Comparison of ENCODE assay signal across 8 cellular contexts in genomic region chr12:50283230-50283923, GRCh38. TPM values are rescaled to one million over a fixed set of nuclear protein-coding genes. Genes with fewer than 3 reads are reported as not detected.
DNase-seq lines count a peak whose midpoint lies in the region; ATAC-seq lines count a peak whose summit lies in the region.

Gene LIMA1 (minus strand): TSS chr12:50283520. CDS start chr12:50248751, 34,769 bp downstream.

- H3K4me1 Mint-ChIP-seq in activated CD4-positive, alpha-beta T cell treated with anti-CD3 and anti-CD28 coated beads, Interleukin-2, amount 10 ng/mL, durations not matched to agents 7 days and 5 days: peaks cover 23% of the 10 kb centered on the region

- H3K27ac Mint-ChIP-seq in activated CD4-positive, alpha-beta T cell treated with anti-CD3 and anti-CD28 coated beads, Interleukin-2, amount 10 ng/mL, durations not matched to agents 7 days and 5 days: peak within 1 kb of the TSS; percentile 90

- peak within 1 kb of the TSS; percentile 87 for H3K4me3 Mint-ChIP-seq in activated CD4-positive, alpha-beta T cell treated with anti-CD3 and anti-CD28 coated beads, Interleukin-2, amount 10 ng/mL, durations not matched to agents 7 days and 5 days

- peak; percentile 71 for ATAC-seq in HG03457 (IDR thresholded peaks at IDR 0.05; ENCODE audit: unreplicated experiment)

- H3K36me3 Mint-ChIP-seq in activated CD4-positive, alpha-beta T cell treated with anti-CD3 and anti-CD28 coated beads, Interleukin-2, amount 10 ng/mL, durations not matched to agents 7 days and 5 days (ENCODE audit: low read depth): no peaks in the 10 kb centered on the region

- H3K9me3 Mint-ChIP-seq in activated CD4-positive, alpha-beta T cell treated with anti-CD3 and anti-CD28 coated beads, Interleukin-2, amount 10 ng/mL, durations not matched to agents 7 days and 5 days: no peaks in the 10 kb centered on the region

- POLR2A ChIA-PET in activated CD4-positive, alpha-beta T cell treated with anti-CD3 and anti-CD28 coated beads, Interleukin-2, amount 10 ng/mL, durations not matched to agents 7 days and 5 days (lab: Charles Lee): interaction anchor here (0.8 to 1.5 kb wide), 2 partner anchors 62 to 96 kb away, joined by 3 to 6 read pairs; no protein-coding TSS in a partner anchor

- DNase-seq in Ammon's horn (ENCODE audit: low spot score) (peak; percentile 93), GM19240 (ENCODE audit: insufficient read length, low spot score) (peak; percentile 85), NCI-H69 (lab: John Stamatoyannopoulos, UW) (peak; percentile 97), cortex of kidney (lab: John Stamatoyannopoulos, UW) (peak; percentile 67), left kidney (ENCODE audit: low read depth, low spot score) (peak; percentile 96)
- peak; percentile 92 for DNase-seq in activated CD4-positive, alpha-beta T cell treated with anti-CD3 and anti-CD28 coated beads, Interleukin-2, amount 10 ng/mL, durations not matched to agents 7 days and 5 days
- DNase-seq in stimulated activated CD4-positive, alpha-beta T cell treated with anti-CD3 and anti-CD28 coated beads, Interleukin-2, amount 100 ng/mL, for 24 hours: peak; percentile 93 to 95

- H3K27me3 Mint-ChIP-seq in activated CD4-positive, alpha-beta T cell treated with anti-CD3 and anti-CD28 coated beads, Interleukin-2, amount 10 ng/mL, durations not matched to agents 7 days and 5 days: peaks cover 11% of the 10 kb centered on the region

- CTCF ChIA-PET in activated CD4-positive, alpha-beta T cell treated with anti-CD3 and anti-CD28 coated beads, Interleukin-2, amount 10 ng/mL, durations not matched to agents 7 days and 5 days (lab: Charles Lee): interaction anchor here (0.6 to 1.2 kb wide), 4 partner anchors 9 to 172 kb away, joined by 3 to 5 read pairs (median 4); no protein-coding TSS in a partner anchor

RNA-seq across cellular contexts. Expression of gene LIMA1, which starts in this region (rescaled TPM):
- 10 to 100 TPM; 16.9 to 22.4 TPM for total RNA-seq in activated CD4-positive, alpha-beta T cell treated with anti-CD3 and anti-CD28 coated beads, Interleukin-2, amount 10 ng/mL, durations not matched to agents 7 days and 5 days

Comparison
In these comparisons a context has a peak if more than half of its experiments do, and no peak if none do; other contexts are left out.
1. Peak in every context shown above with its lines: DNase-seq and ATAC-seq.